In genomic region chr2:186690796-186691195, GRCh38 we compare ENCODE assay signal across 18 cellular contexts.
"Had no signal": no experiment of that assay in that cellular context is flagged by ENCODE, and none has a peak within 500 bp of the region (broad histone marks: within the 10 kb centered on the region; RNA-seq: fewer than 3 reads in every experiment).

No MANE protein-coding gene starts in this region.

- H3K27ac ChIP-seq: adrenal gland, dorsolateral prefrontal cortex, epithelial cell of prostate, left ventricle myocardium inferior, prostate gland, right atrium auricular region, suprapubic skin, transverse colon, uterus had no signal

- H3K4me3 ChIP-seq: adrenal gland, dorsolateral prefrontal cortex, left ventricle myocardium inferior, prostate gland, right atrium auricular region, suprapubic skin, transverse colon, uterus had no signal

- ATAC-seq: activated CD4-positive, alpha-beta T cell treated with anti-CD3 and anti-CD28 coated beads for 36 hours; activated naive CD4-positive, alpha-beta T cell treated with anti-CD3 and anti-CD28 coated beads, Interleukin-2, amount 50 U/mL, for 72 hours; stimulated activated naive CD8-positive, alpha-beta T cell treated with anti-CD3 and anti-CD28 coated beads, Interleukin-15, amount 100 ng/mL, for 72 hours had no signal

- DNase-seq: activated CD4-positive, alpha-beta T cell treated with anti-CD3 and anti-CD28 coated beads for 36 hours; activated CD4-positive, alpha-beta T cell treated with anti-CD3 and anti-CD28 coated beads, Interleukin-2, amount 50 U/mL, for 48 hours; activated gamma-delta T cell treated with Interleukin-2 at 50 U/mL for 16 hours; adrenal gland; dorsolateral prefrontal cortex; endodermal cell; head of caudate nucleus; left ventricle myocardium inferior; mammary epithelial cell; stimulated activated CD4-positive, alpha-beta T cell treated with anti-CD3 and anti-CD28 coated beads, Interleukin-2, amount 100 ng/mL, for 48 hours; stimulated activated naive CD8-positive, alpha-beta T cell treated with anti-CD3 and anti-CD28 coated beads, Interleukin-15, amount 100 ng/mL, for 72 hours; transverse colon; uterus had no signal
